Comparison of ENCODE assay signal across 19 cellular contexts in the genomic region with DNA sequence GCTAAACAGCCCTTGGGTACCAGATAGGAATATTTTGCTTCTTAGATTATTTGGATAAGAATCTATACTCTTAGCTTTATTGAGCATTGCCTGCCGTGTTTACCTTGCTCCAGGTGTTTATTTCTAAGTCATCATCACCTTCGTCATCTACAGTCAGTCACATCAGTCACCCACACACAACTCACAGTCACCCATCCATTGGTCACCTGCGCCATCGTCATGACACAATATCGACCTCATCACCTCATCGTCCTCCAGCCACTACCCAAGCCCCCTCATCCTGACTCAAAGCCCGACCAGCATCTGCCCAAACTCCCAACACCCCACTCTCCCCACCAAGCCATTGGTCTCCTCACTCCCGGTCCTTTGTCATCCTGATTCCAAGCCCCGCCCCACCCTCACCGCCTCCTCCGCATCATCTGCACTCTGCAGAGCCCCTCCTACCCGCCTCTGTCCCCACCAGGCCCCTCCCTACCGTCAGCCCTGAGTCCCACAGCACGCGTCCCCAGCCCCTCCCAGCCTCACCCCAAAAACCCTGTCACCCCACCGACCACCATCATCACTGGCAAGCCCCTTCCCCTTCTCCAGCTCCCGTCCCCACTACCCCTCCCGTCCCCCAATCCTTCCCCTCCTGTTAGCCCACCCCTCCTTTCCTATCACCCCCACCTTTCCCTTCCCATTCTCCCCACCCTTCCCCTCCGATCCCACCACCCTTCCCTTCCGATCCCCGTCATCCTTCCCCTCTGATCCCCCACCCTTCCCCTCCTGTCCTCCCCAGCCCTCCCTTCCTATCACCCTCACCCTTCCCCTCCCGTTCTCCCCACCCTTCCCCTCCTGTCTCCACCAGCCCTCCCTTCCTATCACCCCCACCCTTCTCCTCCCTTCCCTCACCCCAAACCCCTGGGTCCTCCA. TPM values are rescaled to one million over a fixed set of nuclear protein-coding genes. Genes with fewer than 3 reads are reported as not detected.
DNase-seq lines count a peak whose midpoint lies in the region; ATAC-seq and TF ChIP-seq lines count a peak whose summit lies in the region.
"Had no signal": no experiment of that assay in that cellular context is flagged by ENCODE, and none has a peak within 500 bp of the region (broad histone marks: within the 10 kb centered on the region; RNA-seq: fewer than 3 reads in every experiment).

No MANE protein-coding gene starts in this region.

- no peak overlapping the region for H3K4me3 Mint-ChIP-seq in natural killer cell treated with Interleukin-12 subunit alpha and Interleukin-12 subunit beta and Interleukin-15 and Interleukin-18, amount 100 ng/mL, for 72 hours
- H3K4me3 Mint-ChIP-seq in natural killer cell (no peak overlapping the region), chondrocyte (ENCODE audit: unreplicated experiment) (no peak overlapping the region), neural crest cell (peak overlapping the region; percentile 27)
- H3K4me3 Mint-ChIP-seq: CD4-positive, alpha-beta T cell; naive thymus-derived CD4-positive, alpha-beta T cell; stimulated activated memory B cell treated with anti-CD40 and anti-IgM and Interleukin-4, amounts not matched to agents 10 μg/mL and 1 μg/mL and 100 μg/mL, for 72 hours had no signal

- intact Hi-C loops in natural killer cell (cut with micrococcal nuclease) = no loop called here

- no peak for ATAC-seq in natural killer cell treated with Interleukin-12 subunit alpha and Interleukin-12 subunit beta and Interleukin-15 and Interleukin-18, amount 100 ng/mL, for 72 hours
- ATAC-seq in natural killer cell (no peak), HG02623 (IDR thresholded peaks at IDR 0.05; ENCODE audit: unreplicated experiment) (no peak), GM18870 (IDR thresholded peaks at IDR 0.05; ENCODE audit: unreplicated experiment) (no peak)
- ATAC-seq: naive thymus-derived CD4-positive, alpha-beta T cell; stimulated activated memory B cell treated with anti-CD40 and anti-IgM and Interleukin-4, amounts not matched to agents 10 μg/mL and 1 μg/mL and 100 μg/mL, for 72 hours had no signal

- peaks cover 0 to 4% of the 10 kb centered on the region in 2 donors for H3K27me3 Mint-ChIP-seq in natural killer cell treated with Interleukin-12 subunit alpha and Interleukin-12 subunit beta and Interleukin-15 and Interleukin-18, amount 100 ng/mL, for 72 hours
- H3K27me3 Mint-ChIP-seq in natural killer cell (ENCODE audit: low read depth in 2 of 2) = no peaks in the 10 kb centered on the region
- H3K27me3 Mint-ChIP-seq in chondrocyte (ENCODE audit: low read depth) = peaks cover 12% of the 10 kb centered on the region
- peaks cover 9% of the 10 kb centered on the region for H3K27me3 Mint-ChIP-seq in neural crest cell (ENCODE audit: low read depth)
- H3K27me3 Mint-ChIP-seq: stimulated activated memory B cell treated with anti-CD40 and anti-IgM and Interleukin-4, amounts not matched to agents 10 μg/mL and 1 μg/mL and 100 μg/mL, for 72 hours had no signal

- H3K9me3 Mint-ChIP-seq in natural killer cell treated with Interleukin-12 subunit alpha and Interleukin-12 subunit beta and Interleukin-15 and Interleukin-18, amount 100 ng/mL, for 72 hours = no peaks in the 10 kb centered on the region
- H3K9me3 Mint-ChIP-seq in natural killer cell (no peaks in the 10 kb centered on the region), chondrocyte (ENCODE audit: low read depth) (peaks cover 3% of the 10 kb centered on the region), neural crest cell (no peaks in the 10 kb centered on the region)
- H3K9me3 Mint-ChIP-seq: CD4-positive, alpha-beta T cell; stimulated activated memory B cell treated with anti-CD40 and anti-IgM and Interleukin-4, amounts not matched to agents 10 μg/mL and 1 μg/mL and 100 μg/mL, for 72 hours had no signal

- no peaks in the 10 kb centered on the region for H3K36me3 Mint-ChIP-seq in natural killer cell treated with Interleukin-12 subunit alpha and Interleukin-12 subunit beta and Interleukin-15 and Interleukin-18, amount 100 ng/mL, for 72 hours
- no peaks in the 10 kb centered on the region for H3K36me3 Mint-ChIP-seq in natural killer cell
- no peaks in the 10 kb centered on the region for H3K36me3 Mint-ChIP-seq in chondrocyte (ENCODE audit: low read depth)
- no peaks in the 10 kb centered on the region for H3K36me3 Mint-ChIP-seq in neural crest cell (ENCODE audit: low read depth)
- H3K36me3 Mint-ChIP-seq: naive thymus-derived CD4-positive, alpha-beta T cell; stimulated activated memory B cell treated with anti-CD40 and anti-IgM and Interleukin-4, amounts not matched to agents 10 μg/mL and 1 μg/mL and 100 μg/mL, for 72 hours had no signal

- no peak overlapping the region for H3K27ac Mint-ChIP-seq in natural killer cell treated with Interleukin-12 subunit alpha and Interleukin-12 subunit beta and Interleukin-15 and Interleukin-18, amount 100 ng/mL, for 72 hours
- H3K27ac Mint-ChIP-seq in natural killer cell (no peak overlapping the region), chondrocyte (ENCODE audit: unreplicated experiment) (no peak overlapping the region), neural crest cell (ENCODE audit: unreplicated experiment) (peak overlapping the region; percentile 29)
- H3K27ac Mint-ChIP-seq: CD4-positive, alpha-beta T cell; naive thymus-derived CD4-positive, alpha-beta T cell; stimulated activated memory B cell treated with anti-CD40 and anti-IgM and Interleukin-4, amounts not matched to agents 10 μg/mL and 1 μg/mL and 100 μg/mL, for 72 hours had no signal

- H3K4me1 Mint-ChIP-seq in natural killer cell treated with Interleukin-12 subunit alpha and Interleukin-12 subunit beta and Interleukin-15 and Interleukin-18, amount 100 ng/mL, for 72 hours (ENCODE audit: low read depth in 2 of 2) = no peaks in the 10 kb centered on the region
- H3K4me1 Mint-ChIP-seq in natural killer cell (no peaks in the 10 kb centered on the region), chondrocyte (ENCODE audit: low read depth) (peaks cover 4% of the 10 kb centered on the region), neural crest cell (peaks cover 25% of the 10 kb centered on the region)
- H3K4me1 Mint-ChIP-seq: naive thymus-derived CD4-positive, alpha-beta T cell; stimulated activated memory B cell treated with anti-CD40 and anti-IgM and Interleukin-4, amounts not matched to agents 10 μg/mL and 1 μg/mL and 100 μg/mL, for 72 hours had no signal

- DNase-seq in natural killer cell treated with Interleukin-12 subunit alpha and Interleukin-12 subunit beta and Interleukin-15 and Interleukin-18, amount 100 ng/mL, for 72 hours (ENCODE audit: low spot score) = peak; percentile 38
- DNase-seq in natural killer cell (no peak), chondrocyte (ENCODE audit: low spot score) (peak; percentile 83), neural crest cell (ENCODE audit: low read depth, low spot score) (no peak), GOT3 (lab: John Stamatoyannopoulos, UW) (no peak)
- DNase-seq in activated CD8-positive, alpha-beta memory T cell treated with anti-CD3 and anti-CD28 coated beads for 24 hours = no peak
- DNase-seq: activated CD4-positive, alpha-beta T cell treated with anti-CD3 and anti-CD28 coated beads, Interleukin-2, amount 50 U/mL, for 1 hour; activated CD8-positive, alpha-beta memory T cell treated with anti-CD3 and anti-CD28 coated beads, Interleukin-2, amount 50 U/mL, for 48 hours; brain microvascular endothelial cell; GF-D8; naive thymus-derived CD4-positive, alpha-beta T cell; NCI-H1417; NCI-H524; testis had no signal

- TF ChIP-seq CTCF in natural killer cell (IDR thresholded peaks at IDR 0.05) (no peak), chondrocyte (IDR thresholded peaks at IDR 0.05) (no peak), neural crest cell (conservative IDR thresholded peaks at IDR 0.05) (no peak)

RNA-seq across cellular contexts. Expression of gene DLK1, which starts 9.8 kb away (rescaled TPM):
- not detected for total RNA-seq in natural killer cell treated with Interleukin-12 subunit alpha and Interleukin-12 subunit beta and Interleukin-15 and Interleukin-18, amount 100 ng/mL, for 72 hours
- total RNA-seq in natural killer cell = not detected
- total RNA-seq in chondrocyte = 0.33 to 0.45 TPM in 2 of 3 replicates, not detected in the other
- 4.4 and 5.2 TPM in 2 replicates for total RNA-seq in neural crest cell
- total RNA-seq: CD4-positive, alpha-beta T cell; naive thymus-derived CD4-positive, alpha-beta T cell; T-helper 2 cell treated with Interferon-gamma antibody and Interleukin-4, amounts not matched to agents 100 ng/mL and 5 ng/mL, for 36 hours had no signal

Comparison
In these comparisons a context has a peak if more than half of its experiments do, and no peak if none do; other contexts are left out.
1. DNase-seq: peak in natural killer cell treated with Interleukin-12 subunit alpha and Interleukin-12 subunit beta and Interleukin-15 and Interleukin-18, amount 100 ng/mL, for 72 hours (single experiment) and chondrocyte (single experiment); none in natural killer cell (single experiment), neural crest cell (single experiment), activated CD8-positive, alpha-beta memory T cell treated with anti-CD3 and anti-CD28 coated beads for 24 hours (single experiment) and GOT3 (single experiment).